Comparison of ENCODE assay signal across 22 cellular contexts in the genomic region with DNA sequence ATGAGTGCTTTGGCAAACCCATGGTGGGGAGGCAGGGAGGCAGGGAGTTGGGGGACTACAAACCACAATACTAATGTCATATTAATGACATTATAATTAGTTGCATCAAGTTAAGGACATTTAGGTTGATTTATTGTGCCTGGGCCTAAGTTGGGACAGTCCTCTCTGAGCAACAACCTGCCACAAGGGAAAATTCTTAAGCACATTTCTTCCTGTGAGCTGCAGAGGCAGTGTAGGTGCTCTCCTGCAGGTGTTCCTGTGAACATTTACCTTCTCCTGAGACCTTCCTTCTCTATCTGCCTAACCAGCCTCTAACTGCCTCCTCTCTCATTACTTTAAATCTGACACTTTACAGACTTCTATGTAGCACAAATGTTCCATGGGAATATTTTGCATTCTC.
A peak's percentile ranks its signal among the peaks of the same experiment; 100 is the strongest.
DNase-seq lines count a peak whose midpoint lies in the region; ATAC-seq and TF ChIP-seq lines count a peak whose summit lies in the region.
"Had no signal": no experiment of that assay in that cellular context is flagged by ENCODE, and none has a peak within 500 bp of the region (broad histone marks: within the 10 kb centered on the region; RNA-seq: fewer than 3 reads in every experiment).

No MANE protein-coding gene starts in this region.

- H3F3A ChIP-seq in GM23338 (replicated peaks; ENCODE audit: low read depth): no peaks in the 10 kb centered on the region

- no peak overlapping the region for H3K4me2 ChIP-seq in GM23338
- H3K4me2 ChIP-seq in OCI-LY3 (ENCODE audit: low read length): no peak overlapping the region
- H3K4me2 ChIP-seq: BLaER1 had no signal

- H3K9me3 Mint-ChIP-seq in GM23338 (no peaks in the 10 kb centered on the region; the same call in 2 of the 3 replicates), endodermal cell (no peaks in the 10 kb centered on the region)

- H3K4me1 Mint-ChIP-seq in GM23338 (peaks cover 12% of the 10 kb centered on the region), endodermal cell (no peaks in the 10 kb centered on the region)
- H3K4me1 Mint-ChIP-seq: CD14-positive monocyte; CD4-positive, alpha-beta memory T cell; CD4-positive, CD25-positive, alpha-beta regulatory T cell; CD8-positive, alpha-beta memory T cell had no signal

- no peak overlapping the region for H3K4me3 Mint-ChIP-seq in GM23338
- no peak overlapping the region for H3K4me3 Mint-ChIP-seq in endodermal cell
- H3K4me3 Mint-ChIP-seq: CD14-positive monocyte; CD4-positive, alpha-beta memory T cell; CD4-positive, CD25-positive, alpha-beta regulatory T cell; CD8-positive, alpha-beta memory T cell had no signal

- H3K36me3 Mint-ChIP-seq in GM23338 (ENCODE audit: low read depth) (no peaks in the 10 kb centered on the region), endodermal cell (ENCODE audit: low read depth) (no peaks in the 10 kb centered on the region)
- H3K36me3 Mint-ChIP-seq: CD14-positive monocyte; CD4-positive, alpha-beta memory T cell; CD4-positive, CD25-positive, alpha-beta regulatory T cell; CD8-positive, alpha-beta memory T cell had no signal

- no peaks in the 10 kb centered on the region for H3K79me2 ChIP-seq in GM23338 (replicated peaks; ENCODE audit: insufficient read depth)
- no peaks in the 10 kb centered on the region for H3K79me2 ChIP-seq in OCI-LY3 (ENCODE audit: low read length)

- DNase-seq in GM23338 (ENCODE audit: low spot score): peak; percentile 45
- DNase-seq in endodermal cell: peak; percentile 53
- DNase-seq in iPS-NIHi7 (ENCODE audit: extremely low spot score): no peak
- DNase-seq: 8988T; ACHN; BE2C; C1 segment of cervical spinal cord; CD4-positive, alpha-beta memory T cell; CD4-positive, CD25-positive, alpha-beta regulatory T cell; CD8-positive, alpha-beta memory T cell; COR-L47; DMS 273 treated with DMSO at 0.1 percent for 48 hours; DMS153; DMS79; EL; GDM1 had no signal

- H3K9ac ChIP-seq in OCI-LY3 (ENCODE audit: low read length) (no peak overlapping the region), endodermal cell (ENCODE audit: extremely low read depth, low read length, poor library complexity, severe bottlenecking) (no peak overlapping the region)
- H3K9ac ChIP-seq: BLaER1 had no signal

- H3K4me3 ChIP-seq in GM23338 (no peak overlapping the region), OCI-LY3 (ENCODE audit: low read length) (no peak overlapping the region), endodermal cell (ENCODE audit: low read length) (no peak overlapping the region)
- H3K4me3 ChIP-seq: BLaER1, GM12878 had no signal

- H3K27ac ChIP-seq in GM23338 (ENCODE audit: low read depth) (no peak overlapping the region), OCI-LY3 (ENCODE audit: low read length) (no peak overlapping the region), endodermal cell (ENCODE audit: low read depth, low read length) (no peak overlapping the region)
- H3K27ac ChIP-seq: BLaER1 had no signal

- H4K20me1 ChIP-seq in GM23338 (replicated peaks; ENCODE audit: insufficient read depth): no peaks in the 10 kb centered on the region
- no peaks in the 10 kb centered on the region for H4K20me1 ChIP-seq in OCI-LY3 (ENCODE audit: insufficient read depth, low read length)
- H4K20me1 ChIP-seq: BLaER1 had no signal

- H3K27me3 ChIP-seq in GM23338 (ENCODE audit: insufficient read depth): no peaks in the 10 kb centered on the region
- no peaks in the 10 kb centered on the region for H3K27me3 ChIP-seq in OCI-LY3 (ENCODE audit: low read depth, low read length)
- no peaks in the 10 kb centered on the region for H3K27me3 ChIP-seq in endodermal cell (ENCODE audit: control insufficient read depth, insufficient read depth, low read length, poor library complexity, severe bottlenecking)
- H3K27me3 ChIP-seq: BE2C, BLaER1 had no signal

- ATAC-seq in GM23338 (peak; percentile 73), HG02763 (IDR thresholded peaks at IDR 0.05; ENCODE audit: unreplicated experiment) (no peak), GM19351 (IDR thresholded peaks at IDR 0.05; ENCODE audit: unreplicated experiment) (no peak)
- ATAC-seq: GM12878 had no signal

- TF ChIP-seq CTCF in GM23338 (conservative IDR thresholded peaks at IDR 0.05; ENCODE audit: low read depth in 2 of 2) (no peak), OCI-LY3 (IDR thresholded peaks at IDR 0.05; ENCODE audit: low read depth, low read length) (no peak), endodermal cell (conservative IDR thresholded peaks at IDR 0.05) (peak; percentile 36)

- H3K36me3 ChIP-seq in GM23338 (ENCODE audit: insufficient read depth): no peaks in the 10 kb centered on the region
- H3K36me3 ChIP-seq in OCI-LY3 (replicated peaks; ENCODE audit: low read depth, low read length): no peaks in the 10 kb centered on the region
- H3K36me3 ChIP-seq in endodermal cell (ENCODE audit: control insufficient read depth, insufficient read depth, low read length): no peaks in the 10 kb centered on the region
- H3K36me3 ChIP-seq: BE2C, BLaER1 had no signal

- no peak overlapping the region for H3K27ac Mint-ChIP-seq in GM23338
- H3K27ac Mint-ChIP-seq in endodermal cell: no peak overlapping the region
- H3K27ac Mint-ChIP-seq: CD14-positive monocyte; CD4-positive, CD25-positive, alpha-beta regulatory T cell; CD8-positive, alpha-beta memory T cell had no signal

- H2AFZ ChIP-seq in GM23338 (no peak overlapping the region), OCI-LY3 (ENCODE audit: low read depth, low read length) (peak overlapping the region; percentile 69)

- no peaks in the 10 kb centered on the region for H3K9me2 ChIP-seq in GM23338 (ENCODE audit: insufficient read depth)

- peaks cover 6% of the 10 kb centered on the region for H3K27me3 Mint-ChIP-seq in GM23338 (ENCODE audit: insufficient read depth, low read depth, poor library complexity)
- H3K27me3 Mint-ChIP-seq in endodermal cell (ENCODE audit: insufficient read depth): no peaks in the 10 kb centered on the region
- H3K27me3 Mint-ChIP-seq: CD4-positive, alpha-beta memory T cell; CD4-positive, CD25-positive, alpha-beta regulatory T cell; CD8-positive, alpha-beta memory T cell had no signal

- H3K4me1 ChIP-seq in GM23338 (ENCODE audit: insufficient read depth): no peaks in the 10 kb centered on the region; the same call in 1 of the 2 replicates
- H3K4me1 ChIP-seq in OCI-LY3 (ENCODE audit: low read length): 0 out of 2 replicates have a peak, but pooled peaks cover 9% of the 10 kb centered on the region
- H3K4me1 ChIP-seq in endodermal cell (ENCODE audit: control insufficient read depth, insufficient read depth, low read length): no peaks in the 10 kb centered on the region
- H3K4me1 ChIP-seq: BE2C, BLaER1 had no signal

- no peaks in the 10 kb centered on the region for H3K9me3 ChIP-seq in OCI-LY3 (ENCODE audit: insufficient read depth, low read length)
- no peaks in the 10 kb centered on the region for H3K9me3 ChIP-seq in endodermal cell (ENCODE audit: control insufficient read depth, low read length)
- H3K9me3 ChIP-seq: BE2C, BLaER1 had no signal

TF ChIP-seq in GM23338, 12 proteins besides CTCF, POLR2A, EP300 and RAD21 (continues in another document):
- TF ChIP-seq EZH2phosphoT487 (IDR thresholded peaks at IDR 0.05; ENCODE audit: unreplicated experiment) (no peak), NANOG (IDR thresholded peaks at IDR 0.05; ENCODE audit: borderline replicate concordance) (no peak), CREB1 (CRISPR knock-in tag; IDR thresholded peaks at IDR 0.05; ENCODE audit: low read depth) (no peak)
- TF ChIP-seq, protein P1, sequence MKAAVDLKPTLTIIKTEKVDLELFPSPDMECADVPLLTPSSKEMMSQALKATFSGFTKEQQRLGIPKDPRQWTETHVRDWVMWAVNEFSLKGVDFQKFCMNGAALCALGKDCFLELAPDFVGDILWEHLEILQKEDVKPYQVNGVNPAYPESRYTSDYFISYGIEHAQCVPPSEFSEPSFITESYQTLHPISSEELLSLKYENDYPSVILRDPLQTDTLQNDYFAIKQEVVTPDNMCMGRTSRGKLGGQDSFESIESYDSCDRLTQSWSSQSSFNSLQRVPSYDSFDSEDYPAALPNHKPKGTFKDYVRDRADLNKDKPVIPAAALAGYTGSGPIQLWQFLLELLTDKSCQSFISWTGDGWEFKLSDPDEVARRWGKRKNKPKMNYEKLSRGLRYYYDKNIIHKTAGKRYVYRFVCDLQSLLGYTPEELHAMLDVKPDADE (IDR thresholded peaks at IDR 0.05): no peak
